Comparison of ENCODE assay signal across 26 cellular contexts in genomic region chr1:8362701-8363101, GRCh38. TPM values are rescaled to one million over a fixed set of nuclear protein-coding genes. Genes with fewer than 3 reads are reported as not detected.
DNase-seq lines count a peak whose midpoint lies in the region; ATAC-seq and TF ChIP-seq lines count a peak whose summit lies in the region.
"Had no signal": no experiment of that assay in that cellular context is flagged by ENCODE, and none has a peak within 500 bp of the region (broad histone marks: within the 10 kb centered on the region; RNA-seq: fewer than 3 reads in every experiment).

No MANE protein-coding gene starts in this region.

- no peaks in the 10 kb centered on the region for H3K27me3 Mint-ChIP-seq in CD8-positive, alpha-beta T cell (ENCODE audit: low read depth)
- peaks cover 4% of the 10 kb centered on the region for H3K27me3 Mint-ChIP-seq in nephron progenitor cell (ENCODE audit: low read depth, poor library complexity)
- no peaks in the 10 kb centered on the region for H3K27me3 Mint-ChIP-seq in activated T-helper 2 cell treated with anti-CD3 and anti-CD28 coated beads, Interferon-gamma antibody, Interleukin-2, Interleukin-4, amounts not matched to agents 10 μg/mL and 5 μg/mL and 100 μg/mL, durations not matched to agents 14 hours and 24 hours and 36 hours (ENCODE audit: low read depth)
- H3K27me3 Mint-ChIP-seq: activated CD4-positive, alpha-beta T cell treated with anti-CD3 and anti-CD28 coated beads, Interleukin-2, amount 10 ng/mL, durations not matched to agents 7 days and 5 days; activated T-helper 17 cell treated with anti-CD3 and anti-CD28 coated beads, Interleukin-2, amount 50 U/mL, for 72 hours had no signal

- no peak overlapping the region for H3K27ac ChIP-seq in CD8-positive, alpha-beta T cell (ENCODE audit: low read depth, low read length)
- H3K27ac ChIP-seq in gastroesophageal sphincter = peak overlapping the region in 3 of 4 donors; percentile 74 to 94 (median 92)
- H3K27ac ChIP-seq: C4-2B had no signal

- H3K36me3 ChIP-seq in CD8-positive, alpha-beta T cell (ENCODE audit: insufficient read depth, low read length) = peaks cover 55% of the 10 kb centered on the region
- peaks cover 0 to 82% of the 10 kb centered on the region in 2 donors for H3K36me3 ChIP-seq in gastroesophageal sphincter

- no peaks in the 10 kb centered on the region for H3K4me1 ChIP-seq in CD8-positive, alpha-beta T cell (ENCODE audit: insufficient read depth, low read length)
- H3K4me1 ChIP-seq in gastroesophageal sphincter = peaks cover 12 to 84% (median 40%) of the 10 kb centered on the region in 3 donors

- POLR2A ChIA-PET in CD8-positive, alpha-beta T cell (lab: Charles Lee) = no interaction called here

- ATAC-seq in CD8-positive, alpha-beta T cell = no peak
- peak; percentile 28 for ATAC-seq in gastroesophageal sphincter
- ATAC-seq in stimulated activated effector memory CD8-positive, alpha-beta T cell treated with anti-CD3 and anti-CD28 coated beads, Interleukin-12 subunit alpha, Interleukin-12 subunit beta, amount 100 ng/mL, for 72 hours = no peak
- no peak for ATAC-seq in HG03280 (IDR thresholded peaks at IDR 0.05; ENCODE audit: unreplicated experiment)
- ATAC-seq: activated T-helper 17 cell treated with anti-CD3 and anti-CD28 coated beads, Interleukin-2, amount 50 U/mL, for 72 hours had no signal

- no peak for DNase-seq in CD8-positive, alpha-beta T cell
- DNase-seq in nephron progenitor cell = no peak
- no peak for DNase-seq in stimulated activated effector memory CD8-positive, alpha-beta T cell treated with anti-CD3 and anti-CD28 coated beads, Interleukin-12 subunit alpha, Interleukin-12 subunit beta, amount 100 ng/mL, for 72 hours (ENCODE audit: low spot score in 2 of 2)
- no peak for DNase-seq in NCI-H345 treated with DMSO at 0.1 percent for 48 hours (lab: John Stamatoyannopoulos, UW; ENCODE audit: unreplicated experiment)
- no peak for DNase-seq in NCI-H2227 treated with DMSO at 0.1 percent for 48 hours (lab: John Stamatoyannopoulos, UW)
- no peak for DNase-seq in activated T-helper 2 cell treated with anti-CD3 and anti-CD28 coated beads, Interferon-gamma antibody, Interleukin-2, Interleukin-4, amounts not matched to agents 10 μg/mL and 5 μg/mL and 100 μg/mL, durations not matched to agents 14 hours and 24 hours and 36 hours (ENCODE audit: low spot score)
- DNase-seq: activated CD4-positive, alpha-beta T cell treated with anti-CD3 and anti-CD28 coated beads, Interleukin-2, amount 10 ng/mL, durations not matched to agents 7 days and 5 days; EL; endodermal cell; kidney; NCI-H1105 treated with DMSO at 0.1 percent for 48 hours; NCI-H2029; NCI-H226; NCI-H774; stimulated activated CD4-positive, alpha-beta T cell treated with anti-CD3 and anti-CD28 coated beads, Interleukin-2, amount 100 ng/mL, for 48 hours; stimulated activated naive CD4-positive, alpha-beta T cell; T-helper 2 cell had no signal

- H3K4me3 ChIP-seq in CD8-positive, alpha-beta T cell (ENCODE audit: low read depth, low read length) = no peak overlapping the region
- no peak overlapping the region for H3K4me3 ChIP-seq in gastroesophageal sphincter
- H3K4me3 ChIP-seq: coronary artery, lung, thyroid gland had no signal

- no peaks in the 10 kb centered on the region for H3K9me3 ChIP-seq in CD8-positive, alpha-beta T cell (ENCODE audit: low read length)
- H3K9me3 ChIP-seq in gastroesophageal sphincter = no peaks in the 10 kb centered on the region
- H3K9me3 ChIP-seq: thyroid gland had no signal

- TF ChIP-seq POLR2A in gastroesophageal sphincter (IDR thresholded peaks at IDR 0.05) = no peak

- H3K4me1 Mint-ChIP-seq in CD8-positive, alpha-beta T cell (ENCODE audit: low read depth) = peaks cover 12% of the 10 kb centered on the region
- H3K4me1 Mint-ChIP-seq in nephron progenitor cell = peaks cover 56% of the 10 kb centered on the region
- H3K4me1 Mint-ChIP-seq in stimulated activated effector memory CD8-positive, alpha-beta T cell treated with anti-CD3 and anti-CD28 coated beads, Interleukin-12 subunit alpha, Interleukin-12 subunit beta, amount 100 ng/mL, for 72 hours = peaks cover 5% of the 10 kb centered on the region
- peaks cover 4% of the 10 kb centered on the region for H3K4me1 Mint-ChIP-seq in activated T-helper 2 cell treated with anti-CD3 and anti-CD28 coated beads, Interferon-gamma antibody, Interleukin-2, Interleukin-4, amounts not matched to agents 10 μg/mL and 5 μg/mL and 100 μg/mL, durations not matched to agents 14 hours and 24 hours and 36 hours (ENCODE audit: low read depth)

- TF ChIP-seq EP300 in gastroesophageal sphincter (IDR thresholded peaks at IDR 0.05) = no peak

- no peaks in the 10 kb centered on the region for H3K9me3 Mint-ChIP-seq in CD8-positive, alpha-beta T cell
- no peaks in the 10 kb centered on the region for H3K9me3 Mint-ChIP-seq in nephron progenitor cell
- H3K9me3 Mint-ChIP-seq in stimulated activated effector memory CD8-positive, alpha-beta T cell treated with anti-CD3 and anti-CD28 coated beads, Interleukin-12 subunit alpha, Interleukin-12 subunit beta, amount 100 ng/mL, for 72 hours = no peaks in the 10 kb centered on the region
- H3K9me3 Mint-ChIP-seq in activated T-helper 2 cell treated with anti-CD3 and anti-CD28 coated beads, Interferon-gamma antibody, Interleukin-2, Interleukin-4, amounts not matched to agents 10 μg/mL and 5 μg/mL and 100 μg/mL, durations not matched to agents 14 hours and 24 hours and 36 hours = no peaks in the 10 kb centered on the region
- H3K9me3 Mint-ChIP-seq: activated CD4-positive, alpha-beta T cell treated with anti-CD3 and anti-CD28 coated beads, Interleukin-2, amount 10 ng/mL, durations not matched to agents 7 days and 5 days; activated T-helper 17 cell treated with anti-CD3 and anti-CD28 coated beads, Interleukin-2, amount 50 U/mL, for 72 hours; endodermal cell; neural crest cell had no signal

- TF ChIP-seq CTCF in CD8-positive, alpha-beta T cell (IDR thresholded peaks at IDR 0.05) = no peak
- TF ChIP-seq CTCF in gastroesophageal sphincter (IDR thresholded peaks at IDR 0.05) (no peak), nephron progenitor cell (IDR thresholded peaks at IDR 0.05) (no peak)

- intact Hi-C loops in CD8-positive, alpha-beta T cell (cut with DNase I, micrococcal nuclease) = no loop called here
- intact Hi-C loops in activated T-helper 2 cell treated with anti-CD3 and anti-CD28 coated beads, Interferon-gamma antibody, Interleukin-2, Interleukin-4, amounts not matched to agents 10 μg/mL and 5 μg/mL and 100 μg/mL, durations not matched to agents 14 hours and 24 hours and 36 hours (cut with micrococcal nuclease) = no loop called here

- peaks cover 71% of the 10 kb centered on the region for H3K36me3 Mint-ChIP-seq in CD8-positive, alpha-beta T cell
- peaks cover 41% of the 10 kb centered on the region for H3K36me3 Mint-ChIP-seq in nephron progenitor cell (ENCODE audit: low read depth)
- peaks cover 68% of the 10 kb centered on the region for H3K36me3 Mint-ChIP-seq in stimulated activated effector memory CD8-positive, alpha-beta T cell treated with anti-CD3 and anti-CD28 coated beads, Interleukin-12 subunit alpha, Interleukin-12 subunit beta, amount 100 ng/mL, for 72 hours
- peaks cover 49% of the 10 kb centered on the region for H3K36me3 Mint-ChIP-seq in activated T-helper 2 cell treated with anti-CD3 and anti-CD28 coated beads, Interferon-gamma antibody, Interleukin-2, Interleukin-4, amounts not matched to agents 10 μg/mL and 5 μg/mL and 100 μg/mL, durations not matched to agents 14 hours and 24 hours and 36 hours (ENCODE audit: low read depth)

- 73 to 83% methylated on average over 4 to 8 of the region's 13 CpGs for WGBS in gastroesophageal sphincter (ENCODE audit: low coverage in 1 of 2), 2 donors

- CTCF ChIA-PET in CD8-positive, alpha-beta T cell (lab: Charles Lee) = interaction anchor here (0.8 kb wide), 1 partner anchor 46 kb away, joined by 3 read pairs; no protein-coding TSS in a partner anchor

- no peaks in the 10 kb centered on the region for H3K27me3 ChIP-seq in CD8-positive, alpha-beta T cell (ENCODE audit: insufficient read depth, low read length)
- no peaks in the 10 kb centered on the region for H3K27me3 ChIP-seq in gastroesophageal sphincter
- H3K27me3 ChIP-seq: thyroid gland had no signal

- peak overlapping the region; percentile 22 for H3K27ac Mint-ChIP-seq in CD8-positive, alpha-beta T cell
- peak overlapping the region; percentile 96 for H3K27ac Mint-ChIP-seq in nephron progenitor cell
- H3K27ac Mint-ChIP-seq in stimulated activated effector memory CD8-positive, alpha-beta T cell treated with anti-CD3 and anti-CD28 coated beads, Interleukin-12 subunit alpha, Interleukin-12 subunit beta, amount 100 ng/mL, for 72 hours = peak overlapping the region; percentile 78
- H3K27ac Mint-ChIP-seq in activated T-helper 2 cell treated with anti-CD3 and anti-CD28 coated beads, Interferon-gamma antibody, Interleukin-2, Interleukin-4, amounts not matched to agents 10 μg/mL and 5 μg/mL and 100 μg/mL, durations not matched to agents 14 hours and 24 hours and 36 hours = no peak overlapping the region
- H3K27ac Mint-ChIP-seq: activated CD4-positive, alpha-beta T cell treated with anti-CD3 and anti-CD28 coated beads, Interleukin-2, amount 10 ng/mL, durations not matched to agents 7 days and 5 days; endodermal cell had no signal

- H3K4me3 Mint-ChIP-seq in CD8-positive, alpha-beta T cell = no peak overlapping the region
- H3K4me3 Mint-ChIP-seq in nephron progenitor cell = no peak overlapping the region
- H3K4me3 Mint-ChIP-seq in stimulated activated effector memory CD8-positive, alpha-beta T cell treated with anti-CD3 and anti-CD28 coated beads, Interleukin-12 subunit alpha, Interleukin-12 subunit beta, amount 100 ng/mL, for 72 hours = no peak overlapping the region
- no peak overlapping the region for H3K4me3 Mint-ChIP-seq in activated T-helper 2 cell treated with anti-CD3 and anti-CD28 coated beads, Interferon-gamma antibody, Interleukin-2, Interleukin-4, amounts not matched to agents 10 μg/mL and 5 μg/mL and 100 μg/mL, durations not matched to agents 14 hours and 24 hours and 36 hours (ENCODE audit: low read depth)
- H3K4me3 Mint-ChIP-seq: activated CD4-positive, alpha-beta T cell treated with anti-CD3 and anti-CD28 coated beads, Interleukin-2, amount 10 ng/mL, durations not matched to agents 7 days and 5 days; activated T-helper 17 cell treated with anti-CD3 and anti-CD28 coated beads, Interleukin-2, amount 50 U/mL, for 72 hours; endodermal cell; neural crest cell had no signal

RNA-seq across cellular contexts. Expression of gene SLC45A1, which starts 44.8 kb away (rescaled TPM):
- under 1 TPM; 0.60 to 0.75 TPM for total RNA-seq in CD8-positive, alpha-beta T cell
- 1 to 10 TPM; 5.8 to 9.8 (median 6.7) TPM for total RNA-seq in gastroesophageal sphincter
- total RNA-seq in activated T-helper 2 cell treated with anti-CD3 and anti-CD28 coated beads, Interferon-gamma antibody, Interleukin-2, Interleukin-4, amounts not matched to agents 10 μg/mL and 5 μg/mL and 100 μg/mL, durations not matched to agents 14 hours and 24 hours and 36 hours = 0.50 and 0.80 TPM in 2 replicates
- total RNA-seq: HT-29 had no signal
